ENCODE assay signal across 11 cellular contexts in genomic region chr10:32253300-32253699, GRCh38.
DNase-seq lines count a peak whose midpoint lies in the region; ATAC-seq and TF ChIP-seq lines count a peak whose summit lies in the region.
"Had no signal": no experiment of that assay in that cellular context is flagged by ENCODE, and none has a peak within 500 bp of the region (broad histone marks: within the 10 kb centered on the region; RNA-seq: fewer than 3 reads in every experiment).

No MANE protein-coding gene starts in this region.

- no peaks in the 10 kb centered on the region for H3K36me3 ChIP-seq in adipocyte (ENCODE audit: control insufficient read depth, insufficient read depth, low read length, severe bottlenecking)
- no peaks in the 10 kb centered on the region for H3K36me3 ChIP-seq in neural progenitor cell
- no peaks in the 10 kb centered on the region for H3K36me3 ChIP-seq in HAP-1 (replicated peaks)

- no peaks in the 10 kb centered on the region for H3F3A ChIP-seq in neural progenitor cell (ENCODE audit: low read depth)

- H4K20me1 ChIP-seq in neural progenitor cell (ENCODE audit: low read depth) = no peaks in the 10 kb centered on the region

- H3K4me1 ChIP-seq in adipocyte (ENCODE audit: control insufficient read depth, insufficient read depth, low read length) (no peaks in the 10 kb centered on the region), neural progenitor cell (no peaks in the 10 kb centered on the region), HAP-1 (no peaks in the 10 kb centered on the region; the same call in 1 of the 2 replicates)

- H3K4me3 Mint-ChIP-seq in activated CD4-positive, alpha-beta T cell treated with anti-CD3 and anti-CD28 coated beads for 36 hours = no peak overlapping the region
- H3K4me3 Mint-ChIP-seq in neural progenitor cell = no peak overlapping the region

- intact Hi-C loops in activated CD4-positive, alpha-beta T cell treated with anti-CD3 and anti-CD28 coated beads for 36 hours (cut with DNase I, micrococcal nuclease) = no loop called here

- CTCF ChIA-PET in activated CD4-positive, alpha-beta T cell treated with anti-CD3 and anti-CD28 coated beads for 36 hours (lab: Charles Lee) = interaction anchor here (1.1 to 1.7 kb wide), 3 partner anchors 9 to 86 kb away, joined by 3 to 6 read pairs (median 3); no protein-coding TSS in a partner anchor

- no peak overlapping the region for H3K27ac Mint-ChIP-seq in activated CD4-positive, alpha-beta T cell treated with anti-CD3 and anti-CD28 coated beads for 36 hours
- no peak overlapping the region for H3K27ac Mint-ChIP-seq in neural progenitor cell

- no peaks in the 10 kb centered on the region for H3K36me3 Mint-ChIP-seq in activated CD4-positive, alpha-beta T cell treated with anti-CD3 and anti-CD28 coated beads for 36 hours (ENCODE audit: low read depth)
- H3K36me3 Mint-ChIP-seq in neural progenitor cell = no peaks in the 10 kb centered on the region

- H3K9me3 Mint-ChIP-seq in activated CD4-positive, alpha-beta T cell treated with anti-CD3 and anti-CD28 coated beads for 36 hours (ENCODE audit: low read depth) = no peaks in the 10 kb centered on the region
- no peaks in the 10 kb centered on the region for H3K9me3 Mint-ChIP-seq in neural progenitor cell

- peak; percentile 39 for DNase-seq in activated CD4-positive, alpha-beta T cell treated with anti-CD3 and anti-CD28 coated beads for 36 hours
- no peak for DNase-seq in activated CD4-positive, alpha-beta T cell treated with anti-CD3 and anti-CD28 coated beads for 4 hours
- DNase-seq in HT1080 (ENCODE audit: low read depth) (peak; percentile 40), adipocyte (ENCODE audit: low read depth) (peak; percentile 21), neural progenitor cell (ENCODE audit: low spot score) (no peak), HAP-1 (ENCODE audit: low spot score in 2 of 2) (no peak), DMS153 treated with DMSO at 0.1 percent for 48 hours (lab: John Stamatoyannopoulos, UW; ENCODE audit: unreplicated experiment) (no peak)
- DNase-seq: activated gamma-delta T cell treated with Interleukin-2 at 50 U/mL for 16 hours, GF-D8, NCI-H1105 treated with DMSO at 0.1 percent for 48 hours had no signal

- POLR2A ChIA-PET in activated CD4-positive, alpha-beta T cell treated with anti-CD3 and anti-CD28 coated beads for 36 hours (lab: Charles Lee) = no interaction called here

- H3K4me1 Mint-ChIP-seq in activated CD4-positive, alpha-beta T cell treated with anti-CD3 and anti-CD28 coated beads for 36 hours = peaks cover 18% of the 10 kb centered on the region
- H3K4me1 Mint-ChIP-seq in neural progenitor cell = peaks cover 2% of the 10 kb centered on the region

- peak overlapping the region; percentile 5 for H2AFZ ChIP-seq in neural progenitor cell (replicated peaks)

- H3K27ac ChIP-seq in neural progenitor cell = no peak overlapping the region

- H3K4me2 ChIP-seq in neural progenitor cell = no peak overlapping the region

- no peak overlapping the region for H3K9ac ChIP-seq in adipocyte (ENCODE audit: low read length)
- no peak overlapping the region for H3K9ac ChIP-seq in neural progenitor cell

- H3K27me3 Mint-ChIP-seq in activated CD4-positive, alpha-beta T cell treated with anti-CD3 and anti-CD28 coated beads for 36 hours = no peaks in the 10 kb centered on the region
- H3K27me3 Mint-ChIP-seq in neural progenitor cell (ENCODE audit: insufficient read depth, low read depth) = peaks cover 5% of the 10 kb centered on the region

- in situ Hi-C loops in HAP-1 (cut with MboI; ENCODE audit: low sequenced_read_pairs) = no loop called here

- no peak overlapping the region for H3K4me3 ChIP-seq in adipocyte (ENCODE audit: low read length)
- H3K4me3 ChIP-seq in neural progenitor cell = no peak overlapping the region
- no peak overlapping the region for H3K4me3 ChIP-seq in HAP-1

- no peak for TF ChIP-seq CTCF in neural progenitor cell (IDR thresholded peaks at IDR 0.05)

- ATAC-seq in activated CD4-positive, alpha-beta T cell treated with anti-CD3 and anti-CD28 coated beads for 36 hours = peak; percentile 49
- ATAC-seq in GM19035 (IDR thresholded peaks at IDR 0.05; ENCODE audit: unreplicated experiment) = no peak

- H3K9me3 ChIP-seq in adipocyte (ENCODE audit: control insufficient read depth, low read length) (no peaks in the 10 kb centered on the region), neural progenitor cell (ENCODE audit: low read depth) (no peaks in the 10 kb centered on the region), HAP-1 (no peaks in the 10 kb centered on the region)

- no peaks in the 10 kb centered on the region for H3K79me2 ChIP-seq in neural progenitor cell (ENCODE audit: low read depth)

- H3K27me3 ChIP-seq in adipocyte (replicated peaks; ENCODE audit: control insufficient read depth, insufficient read depth, low read length) (no peaks in the 10 kb centered on the region), neural progenitor cell (no peaks in the 10 kb centered on the region), HAP-1 (ENCODE audit: low read depth) (no peaks in the 10 kb centered on the region)

Comparison
In these comparisons a context has a peak if more than half of its experiments do, and no peak if none do; other contexts are left out.
1. DNase-seq: peak in activated CD4-positive, alpha-beta T cell treated with anti-CD3 and anti-CD28 coated beads for 36 hours (single experiment), HT1080 (single experiment) and adipocyte (single experiment); none in activated CD4-positive, alpha-beta T cell treated with anti-CD3 and anti-CD28 coated beads for 4 hours (0 of 2), neural progenitor cell (single experiment), HAP-1 (0 of 2) and DMS153 treated with DMSO at 0.1 percent for 48 hours (single experiment).